Comparison of ENCODE assay signal across 22 cellular contexts in genomic region chr1:94115254-94115899, GRCh38. TPM values are rescaled to one million over a fixed set of nuclear protein-coding genes. Genes with fewer than 3 reads are reported as not detected.
DNase-seq lines count a peak whose midpoint lies in the region; ATAC-seq, FAIRE-seq and TF ChIP-seq lines count a peak whose summit lies in the region.
"Had no signal": no experiment of that assay in that cellular context is flagged by ENCODE, and none has a peak within 500 bp of the region (broad histone marks: within the 10 kb centered on the region; RNA-seq: fewer than 3 reads in every experiment).

No MANE protein-coding gene starts in this region.

- no peaks in the 10 kb centered on the region for H3K36me3 ChIP-seq in Loucy (ENCODE audit: insufficient read depth, low read length)
- H3K36me3 ChIP-seq in mesendoderm (ENCODE audit: control insufficient read depth, insufficient read depth, low read length), result no peaks in the 10 kb centered on the region
- no peaks in the 10 kb centered on the region for H3K36me3 ChIP-seq in smooth muscle cell (ENCODE audit: low read depth)
- no peaks in the 10 kb centered on the region for H3K36me3 ChIP-seq in small intestine (ENCODE audit: control insufficient read depth in 2 of 2, insufficient read depth in 2 of 2, low read length in 2 of 2)
- H3K36me3 ChIP-seq: HAP-1 had no signal

- H3K9me2 ChIP-seq in Loucy (replicated peaks; ENCODE audit: low read depth, low read length), result no peaks in the 10 kb centered on the region

- no peak overlapping the region for H4K8ac ChIP-seq in mesendoderm (ENCODE audit: low read depth, low read length)

- TF ChIP-seq CTCF in Loucy (conservative IDR thresholded peaks at IDR 0.05; ENCODE audit: low read length), result no peak
- no peak for TF ChIP-seq CTCF in brain (conservative IDR thresholded peaks at IDR 0.05)
- no peak for TF ChIP-seq CTCF in smooth muscle cell (IDR thresholded peaks at IDR 0.05; ENCODE audit: borderline replicate concordance, insufficient read depth, poor library complexity, severe bottlenecking)

- H3F3A ChIP-seq in Loucy (ENCODE audit: low read depth) (peaks cover 4% of the 10 kb centered on the region; the same call in 1 of the 2 replicates), smooth muscle cell (ENCODE audit: low read depth) (peaks cover 15% of the 10 kb centered on the region)

- no peak overlapping the region for H2BK5ac ChIP-seq in mesendoderm (ENCODE audit: low read length)

- H2BK15ac ChIP-seq in mesendoderm (replicated peaks; ENCODE audit: low read depth), result no peak overlapping the region

- no peak overlapping the region for H4K5ac ChIP-seq in mesendoderm (ENCODE audit: low read length)

- peak overlapping the region; percentile 26 for H3K56ac ChIP-seq in mesendoderm (ENCODE audit: low read length)

- H3K27me3 Mint-ChIP-seq in brain, result peaks cover 3% of the 10 kb centered on the region

- H3K27ac Mint-ChIP-seq in brain, result peak overlapping the region in 3 of 5 experiments; percentile 13 to 82 (median 44)
- H3K27ac Mint-ChIP-seq: CD4-positive, CD25-positive, alpha-beta regulatory T cell; IgD-negative memory B cell had no signal

- H4K20me1 ChIP-seq in Loucy (ENCODE audit: insufficient read depth, low read length, poor library complexity, severe bottlenecking), result no peaks in the 10 kb centered on the region
- H4K20me1 ChIP-seq in smooth muscle cell (ENCODE audit: low read depth), result no peaks in the 10 kb centered on the region

- ATAC-seq in HG02588 (IDR thresholded peaks at IDR 0.05; ENCODE audit: unreplicated experiment) (no peak), GM21515 (IDR thresholded peaks at IDR 0.05; ENCODE audit: unreplicated experiment) (no peak), GM21367 (IDR thresholded peaks at IDR 0.05; ENCODE audit: unreplicated experiment) (no peak)

- H3K4me3 ChIP-seq in Loucy (ENCODE audit: low read length, poor library complexity, severe bottlenecking), result no peak overlapping the region
- H3K4me3 ChIP-seq in mesendoderm (ENCODE audit: low read length), result no peak overlapping the region
- H3K4me3 ChIP-seq in smooth muscle cell, result no peak overlapping the region
- H3K4me3 ChIP-seq in small intestine (ENCODE audit: low read depth in 1 of 2, low read length in 2 of 2), result no peak overlapping the region
- H3K4me3 ChIP-seq: A549, GM23248, HAP-1 had no signal

- WGBS in mesendoderm (ENCODE audit: extremely low coverage, insufficient coverage, low lambda C conversion rate), result no CpG with 5 or more reads among the region's 10 CpGs
- WGBS in smooth muscle cell (ENCODE audit: low lambda C conversion rate), result 95% methylated on average over 10 of the region's 10 CpGs
- WGBS in small intestine, 3 donors, result 90 to 92% (median 90%) methylated on average over 10 of the region's 10 CpGs

- no peaks in the 10 kb centered on the region for H3K27me3 ChIP-seq in Loucy (ENCODE audit: insufficient read depth, low read length, poor library complexity, severe bottlenecking)
- no peaks in the 10 kb centered on the region for H3K27me3 ChIP-seq in mesendoderm (ENCODE audit: insufficient read depth, low read length, poor library complexity)
- H3K27me3 ChIP-seq in smooth muscle cell (ENCODE audit: low read depth), result no peaks in the 10 kb centered on the region
- H3K27me3 ChIP-seq in small intestine (ENCODE audit: control insufficient read depth in 2 of 2, insufficient read depth in 2 of 2, low read length in 2 of 2), result no peaks in the 10 kb centered on the region

- no peaks in the 10 kb centered on the region for H3K36me3 Mint-ChIP-seq in brain
- H3K36me3 Mint-ChIP-seq: CD4-positive, CD25-positive, alpha-beta regulatory T cell had no signal

- H3K4me3 Mint-ChIP-seq in brain, result no peak overlapping the region
- H3K4me3 Mint-ChIP-seq: CD4-positive, CD25-positive, alpha-beta regulatory T cell; IgD-negative memory B cell had no signal

- H3K9me3 Mint-ChIP-seq in brain, result peaks cover 0 to 5% (median 0%) of the 10 kb centered on the region in 5 experiments

- H3K79me2 ChIP-seq in Loucy (ENCODE audit: insufficient read depth, low read length) (no peaks in the 10 kb centered on the region), mesendoderm (ENCODE audit: control insufficient read depth, insufficient read depth, low read length) (no peaks in the 10 kb centered on the region), smooth muscle cell (ENCODE audit: low read depth) (no peaks in the 10 kb centered on the region)

- H3K4me2 ChIP-seq in Loucy (ENCODE audit: low read depth, low read length, poor library complexity, severe bottlenecking) (no peak overlapping the region), mesendoderm (ENCODE audit: low read length) (no peak overlapping the region), smooth muscle cell (no peak overlapping the region)
- H3K4me2 ChIP-seq: A549 had no signal

- peaks cover 57% of the 10 kb centered on the region for H3K4me1 Mint-ChIP-seq in brain
- H3K4me1 Mint-ChIP-seq: CD4-positive, CD25-positive, alpha-beta regulatory T cell had no signal

- H3K27ac ChIP-seq in mesendoderm (ENCODE audit: low read depth, low read length) (no peak overlapping the region), smooth muscle cell (ENCODE audit: low read depth) (peak overlapping the region; percentile 64), small intestine (ENCODE audit: low read depth in 1 of 2, low read length in 1 of 2) (no peak overlapping the region)
- H3K27ac ChIP-seq: A549 had no signal

- H3K9ac ChIP-seq in Loucy (ENCODE audit: low read depth, low read length, poor library complexity, severe bottlenecking), result no peak overlapping the region
- no peak overlapping the region for H3K9ac ChIP-seq in mesendoderm (ENCODE audit: low read length)
- H3K9ac ChIP-seq in smooth muscle cell (ENCODE audit: low read depth), result no peak overlapping the region
- H3K9ac ChIP-seq: GM23248 had no signal

- H2BK120ac ChIP-seq in mesendoderm (ENCODE audit: low read depth, low read length), result no peak overlapping the region

- DNase-seq in mesendoderm (no peak), smooth muscle cell (lab: John Stamatoyannopoulos, UW; ENCODE audit: unreplicated experiment) (no peak), small intestine (no peak)
- DNase-seq: CD4-positive, CD25-positive, alpha-beta regulatory T cell; DMS 273 treated with DMSO at 0.1 percent for 48 hours; DMS79 treated with DMSO at 0.1 percent for 48 hours; MV-4-11; NCI-H1105 treated with DMSO at 0.1 percent for 48 hours; NCI-H2029 treated with DMSO at 0.1 percent for 48 hours; NCI-H345; NCI-H524 treated with DMSO at 0.1 percent for 48 hours; Right ventricle myocardium superior had no signal

- no peak for FAIRE-seq in small intestine (lab: Jason Lieb, UNC)
- FAIRE-seq: A549 had no signal

- peak overlapping the region; percentile 41 for H2AK5ac ChIP-seq in mesendoderm (ENCODE audit: low read length)

- no peak overlapping the region for H3K23ac ChIP-seq in mesendoderm (ENCODE audit: low read length)

- H2AFZ ChIP-seq in Loucy (ENCODE audit: low read length), result 0 out of 2 replicates have a peak overlapping the region, but pooled peaks have one; percentile 23
- H2AFZ ChIP-seq in smooth muscle cell (ENCODE audit: low read depth), result no peak overlapping the region
- H2AFZ ChIP-seq: GM23248 had no signal

- no peaks in the 10 kb centered on the region for H3K79me1 ChIP-seq in mesendoderm (ENCODE audit: low read length)

- H3K4me1 ChIP-seq in Loucy (ENCODE audit: insufficient read depth, low read length, poor library complexity, severe bottlenecking) (peaks cover 53% of the 10 kb centered on the region), mesendoderm (ENCODE audit: control insufficient read depth, low read depth, low read length) (peaks cover 8% of the 10 kb centered on the region), smooth muscle cell (ENCODE audit: low read depth) (peaks cover 41% of the 10 kb centered on the region), small intestine (ENCODE audit: control insufficient read depth in 2 of 2, insufficient read depth in 1 of 2, low read depth in 1 of 2, low read length in 1 of 2) (no peaks in the 10 kb centered on the region)

- no peak overlapping the region for H3K4ac ChIP-seq in mesendoderm (ENCODE audit: low read depth, low read length)

- H3K18ac ChIP-seq in mesendoderm (ENCODE audit: low read length), result no peak overlapping the region

- H3K9me3 ChIP-seq in Loucy (ENCODE audit: insufficient read depth, low read depth, low read length), result no peaks in the 10 kb centered on the region
- no peaks in the 10 kb centered on the region for H3K9me3 ChIP-seq in smooth muscle cell (replicated peaks; ENCODE audit: low read depth)
- H3K9me3 ChIP-seq in small intestine (ENCODE audit: control insufficient read depth, low read depth), result no peaks in the 10 kb centered on the region
- H3K9me3 ChIP-seq: A549, HAP-1 had no signal

RNA-seq across cellular contexts. Expression of gene ABCA4, which starts 5.6 kb away (rescaled TPM):
- 0.19 TPM for polyA plus RNA-seq in brain (ENCODE audit: insufficient read depth, low read depth, low replicate concordance)
- polyA plus RNA-seq in mesendoderm (2013, experiment 1 of 2), result 0.17 TPM
- 0.07 TPM for polyA plus RNA-seq in mesendoderm (2013, experiment 2 of 2)
- total RNA-seq in smooth muscle cell, result 0.99 and 1.5 TPM in 2 replicates
- polyA plus RNA-seq in smooth muscle cell, result 0.46 and 1.6 TPM in 2 replicates
- polyA plus RNA-seq in small intestine, result 1 to 10 TPM; 2.4 to 4.3 (median 3.4) TPM
- total RNA-seq: CD4-positive, CD25-positive, alpha-beta regulatory T cell; OCI-LY7 had no signal
- polyA plus RNA-seq: CD4-positive, CD25-positive, alpha-beta regulatory T cell; IgD-negative memory B cell had no signal
